In the genomic region with DNA sequence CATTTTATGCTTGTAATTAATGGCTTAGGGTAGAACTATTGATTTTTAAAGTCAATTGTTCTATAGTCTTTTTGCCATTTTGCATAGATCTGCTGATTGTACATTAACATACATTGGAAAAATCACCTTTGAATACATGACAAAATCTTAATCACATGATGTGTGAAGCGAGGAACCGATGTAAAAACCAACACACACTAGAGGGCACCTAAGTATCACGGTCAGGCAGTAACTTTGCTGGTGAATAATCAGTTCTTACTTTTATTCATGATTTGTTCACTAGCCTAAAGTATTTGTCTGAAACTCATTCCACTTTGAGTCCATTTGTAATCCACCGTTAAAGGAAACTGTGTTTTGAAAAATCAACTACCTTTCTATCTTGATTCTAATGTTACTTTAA, we compare ENCODE assay signal across 10 cellular contexts. TPM values are rescaled to one million over a fixed set of nuclear protein-coding genes. Genes with fewer than 3 reads are reported as not detected.
DNase-seq lines count a peak whose midpoint lies in the region; ATAC-seq and TF ChIP-seq lines count a peak whose summit lies in the region.
"Had no signal": no experiment of that assay in that cellular context is flagged by ENCODE, and none has a peak within 500 bp of the region (broad histone marks: within the 10 kb centered on the region; RNA-seq: fewer than 3 reads in every experiment).

No MANE protein-coding gene starts in this region.

- no peak overlapping the region for H4K5ac ChIP-seq in H9 (ENCODE audit: insufficient read length, low read depth, low read length)

- no peaks in the 10 kb centered on the region for H3K27me3 ChIP-seq in H9 (ENCODE audit: insufficient read depth, low read length)
- H3K27me3 ChIP-seq in tibial artery = no peaks in the 10 kb centered on the region

- H3K79me1 ChIP-seq in H9 (ENCODE audit: insufficient read depth, low read depth, low read length, poor library complexity, severe bottlenecking) = no peaks in the 10 kb centered on the region

- H2AK5ac ChIP-seq in H9 (ENCODE audit: insufficient read length, low read length) = no peak overlapping the region

- no peak overlapping the region for H2BK5ac ChIP-seq in H9 (ENCODE audit: insufficient read length, low read length)

- no peaks in the 10 kb centered on the region for H3K79me2 ChIP-seq in H9 (ENCODE audit: insufficient read depth, low read length)

- H3K56ac ChIP-seq in H9 (ENCODE audit: insufficient read length, low read depth, low read length) = no peak overlapping the region

- H2BK20ac ChIP-seq in H9 (ENCODE audit: low read depth, low read length, poor library complexity, severe bottlenecking) = no peak overlapping the region

- WGBS in H9 (ENCODE audit: extremely low coverage, insufficient read length, low lambda C conversion rate) = no CpG with 5 or more reads among the region's 4 CpGs

- no peak overlapping the region for H3K4me3 ChIP-seq in AG10803 (ENCODE audit: low read length)
- no peak overlapping the region for H3K4me3 ChIP-seq in tibial artery

- no peak overlapping the region for H3K23ac ChIP-seq in H9 (ENCODE audit: insufficient read length, low read depth, low read length)

- no peak overlapping the region for H4K8ac ChIP-seq in H9 (replicated peaks; ENCODE audit: insufficient read length, low read depth, low read length)

- DNase-seq in AG10803 (ENCODE audit: low read depth) (peak; percentile 44), H9 (no peak), glomerular visceral epithelial cell (ENCODE audit: extremely low spot score) (peak; percentile 5), tibial artery (no peak)
- no peak for DNase-seq in activated T-helper 2 cell treated with anti-CD3 and anti-CD28 coated beads, Interferon-gamma antibody, Interleukin-2, Interleukin-4, amounts not matched to agents 10 μg/mL and 5 μg/mL and 100 μg/mL, durations not matched to agents 14 hours and 24 hours and 36 hours (ENCODE audit: low spot score)
- DNase-seq: activated T-cell treated with anti-CD3 and anti-CD28 coated beads, Interleukin-2, amount 50 U/mL, for 1 hour; KBM-7 had no signal

- H3K4ac ChIP-seq in H9 (ENCODE audit: low read depth, low read length) = no peak overlapping the region

- H2BK12ac ChIP-seq in H9 (ENCODE audit: insufficient read length, low read depth, low read length) = no peak overlapping the region

- H4K91ac ChIP-seq in H9 (ENCODE audit: insufficient read length, low read depth, low read length) = no peak overlapping the region

- no peak overlapping the region for H3K27ac Mint-ChIP-seq in H9
- H3K27ac Mint-ChIP-seq in activated T-helper 2 cell treated with anti-CD3 and anti-CD28 coated beads, Interferon-gamma antibody, Interleukin-2, Interleukin-4, amounts not matched to agents 10 μg/mL and 5 μg/mL and 100 μg/mL, durations not matched to agents 14 hours and 24 hours and 36 hours = no peak overlapping the region

- no peak overlapping the region for H3T11ph ChIP-seq in H9 (ENCODE audit: low read length)

- H4K20me1 ChIP-seq in H9 (ENCODE audit: control insufficient read depth, insufficient read depth, insufficient read length) = no peaks in the 10 kb centered on the region

- ATAC-seq in SK-N-SH treated with all-trans-retinoic acid at 6 μM for 48 hours (peak; percentile 59; the same call in 2 of the 3 replicates), HG03135 (IDR thresholded peaks at IDR 0.05; ENCODE audit: unreplicated experiment) (no peak), GM19035 (IDR thresholded peaks at IDR 0.05; ENCODE audit: unreplicated experiment) (no peak)

- H3K36me3 ChIP-seq in tibial artery = no peaks in the 10 kb centered on the region

- H3K9me3 ChIP-seq in H9 (ENCODE audit: control insufficient read depth, low read depth, low read length) (no peaks in the 10 kb centered on the region), tibial artery (no peaks in the 10 kb centered on the region)

- H3K9me3 Mint-ChIP-seq in H9 = no peaks in the 10 kb centered on the region; a peak in 1 of 5 replicates
- no peaks in the 10 kb centered on the region for H3K9me3 Mint-ChIP-seq in activated T-helper 2 cell treated with anti-CD3 and anti-CD28 coated beads, Interferon-gamma antibody, Interleukin-2, Interleukin-4, amounts not matched to agents 10 μg/mL and 5 μg/mL and 100 μg/mL, durations not matched to agents 14 hours and 24 hours and 36 hours

- no peak overlapping the region for H3K18ac ChIP-seq in H9 (ENCODE audit: insufficient read length, low read depth, low read length)

- H3K4me2 ChIP-seq in H9 (ENCODE audit: insufficient read depth, insufficient read length, low read length) = no peak overlapping the region

- intact Hi-C loops in activated T-helper 2 cell treated with anti-CD3 and anti-CD28 coated beads, Interferon-gamma antibody, Interleukin-2, Interleukin-4, amounts not matched to agents 10 μg/mL and 5 μg/mL and 100 μg/mL, durations not matched to agents 14 hours and 24 hours and 36 hours (cut with micrococcal nuclease) = loop anchor here (1.0 kb wide), 1 partner anchor 113 kb away; no protein-coding TSS in a partner anchor
- intact Hi-C loops in tibial artery (cut with DNase I; ENCODE audit: low total_unique reads) = no loop called here

- H3K27ac ChIP-seq in H9 (ENCODE audit: insufficient read length, low read depth, low read length) (no peak overlapping the region), tibial artery (no peak overlapping the region)

- H3K14ac ChIP-seq in H9 (ENCODE audit: insufficient read depth, low read length) = no peak overlapping the region

- H3K4me3 Mint-ChIP-seq in H9 = no peak overlapping the region
- H3K4me3 Mint-ChIP-seq in activated T-helper 2 cell treated with anti-CD3 and anti-CD28 coated beads, Interferon-gamma antibody, Interleukin-2, Interleukin-4, amounts not matched to agents 10 μg/mL and 5 μg/mL and 100 μg/mL, durations not matched to agents 14 hours and 24 hours and 36 hours (ENCODE audit: low read depth) = no peak overlapping the region

- H2BK120ac ChIP-seq in H9 (ENCODE audit: low read depth, low read length, poor library complexity, severe bottlenecking) = no peak overlapping the region

- TF ChIP-seq CTCF in AG10803 (conservative IDR thresholded peaks at IDR 0.05; ENCODE audit: low read length) = peak; percentile 53
- TF ChIP-seq CTCF in H9 (conservative IDR thresholded peaks at IDR 0.05) = peak; percentile 72
- no peak for TF ChIP-seq CTCF in tibial artery (IDR thresholded peaks at IDR 0.05)

- H3K36me3 Mint-ChIP-seq in H9 (ENCODE audit: insufficient read depth in 1 of 3, low read depth in 3 of 3) = no peaks in the 10 kb centered on the region
- H3K36me3 Mint-ChIP-seq in activated T-helper 2 cell treated with anti-CD3 and anti-CD28 coated beads, Interferon-gamma antibody, Interleukin-2, Interleukin-4, amounts not matched to agents 10 μg/mL and 5 μg/mL and 100 μg/mL, durations not matched to agents 14 hours and 24 hours and 36 hours (ENCODE audit: low read depth) = no peaks in the 10 kb centered on the region

- no peak overlapping the region for H2BK15ac ChIP-seq in H9 (ENCODE audit: low read depth, low read length)

- H3K4me1 ChIP-seq in H9 (ENCODE audit: insufficient read depth, low read length) (no peaks in the 10 kb centered on the region), tibial artery (no peaks in the 10 kb centered on the region)

- no peak overlapping the region for H3K9ac ChIP-seq in H9 (ENCODE audit: extremely low read depth, insufficient read length, low read length)

- H3K4me1 Mint-ChIP-seq in H9 = no peaks in the 10 kb centered on the region
- H3K4me1 Mint-ChIP-seq in activated T-helper 2 cell treated with anti-CD3 and anti-CD28 coated beads, Interferon-gamma antibody, Interleukin-2, Interleukin-4, amounts not matched to agents 10 μg/mL and 5 μg/mL and 100 μg/mL, durations not matched to agents 14 hours and 24 hours and 36 hours (ENCODE audit: low read depth) = no peaks in the 10 kb centered on the region

- H3K23me2 ChIP-seq in H9 (ENCODE audit: insufficient read length, low read depth, low read length, poor library complexity, severe bottlenecking) = no peaks in the 10 kb centered on the region

- H2AFZ ChIP-seq in H9 (ENCODE audit: low read length) = no peak overlapping the region

- H3K27me3 Mint-ChIP-seq in H9 (ENCODE audit: low read depth) = no peaks in the 10 kb centered on the region; the same call in none of the 2 replicates
- H3K27me3 Mint-ChIP-seq in activated T-helper 2 cell treated with anti-CD3 and anti-CD28 coated beads, Interferon-gamma antibody, Interleukin-2, Interleukin-4, amounts not matched to agents 10 μg/mL and 5 μg/mL and 100 μg/mL, durations not matched to agents 14 hours and 24 hours and 36 hours (ENCODE audit: low read depth) = no peaks in the 10 kb centered on the region

TF ChIP-seq in SK-N-SH treated with all-trans-retinoic acid at 6 μM for 48 hours, 23 proteins besides CTCF, POLR2A, EP300 and RAD21 (continues in another document):
- TF ChIP-seq, protein P1, sequence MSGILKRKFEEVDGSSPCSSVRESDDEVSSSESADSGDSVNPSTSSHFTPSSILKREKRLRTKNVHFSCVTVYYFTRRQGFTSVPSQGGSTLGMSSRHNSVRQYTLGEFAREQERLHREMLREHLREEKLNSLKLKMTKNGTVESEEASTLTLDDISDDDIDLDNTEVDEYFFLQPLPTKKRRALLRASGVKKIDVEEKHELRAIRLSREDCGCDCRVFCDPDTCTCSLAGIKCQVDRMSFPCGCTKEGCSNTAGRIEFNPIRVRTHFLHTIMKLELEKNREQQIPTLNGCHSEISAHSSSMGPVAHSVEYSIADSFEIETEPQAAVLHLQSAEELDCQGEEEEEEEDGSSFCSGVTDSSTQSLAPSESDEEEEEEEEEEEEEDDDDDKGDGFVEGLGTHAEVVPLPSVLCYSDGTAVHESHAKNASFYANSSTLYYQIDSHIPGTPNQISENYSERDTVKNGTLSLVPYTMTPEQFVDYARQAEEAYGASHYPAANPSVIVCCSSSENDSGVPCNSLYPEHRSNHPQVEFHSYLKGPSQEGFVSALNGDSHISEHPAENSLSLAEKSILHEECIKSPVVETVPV (CRISPR knock-in tag; IDR thresholded peaks at IDR 0.05) = no peak
- TF ChIP-seq BACH2 (CRISPR knock-in tag; IDR thresholded peaks at IDR 0.05; ENCODE audit: borderline replicate concordance) = no peak
- TF ChIP-seq ZFP3 (CRISPR knock-in tag; IDR thresholded peaks at IDR 0.05) = no peak
- TF ChIP-seq ZNF565 (CRISPR knock-in tag; conservative IDR thresholded peaks at IDR 0.05; ENCODE audit: low read depth) = no peak

RNA-seq across cellular contexts. Expression of a gene that starts 28.2 kb away (rescaled TPM):
- 0.50 and 0.79 TPM in 2 replicates for total RNA-seq in H9 (2021)
- 0.91 and 1.3 TPM in 2 replicates for total RNA-seq in activated T-helper 2 cell treated with anti-CD3 and anti-CD28 coated beads, Interferon-gamma antibody, Interleukin-2, Interleukin-4, amounts not matched to agents 10 μg/mL and 5 μg/mL and 100 μg/mL, durations not matched to agents 14 hours and 24 hours and 36 hours

Comparison
In these comparisons a context has a peak if more than half of its experiments do, and no peak if none do; other contexts are left out.
1. DNase-seq: peak in AG10803 (single experiment) and glomerular visceral epithelial cell (single experiment); none in H9 (single experiment), activated T-helper 2 cell treated with anti-CD3 and anti-CD28 coated beads, Interferon-gamma antibody, Interleukin-2, Interleukin-4, amounts not matched to agents 10 μg/mL and 5 μg/mL and 100 μg/mL, durations not matched to agents 14 hours and 24 hours and 36 hours (single experiment) and tibial artery (0 of 2).
2. CTCF ChIP-seq: peak in AG10803 (single experiment) and H9 (single experiment); none in tibial artery (0 of 2).